24 cellular contexts compared by ENCODE assay signal in the genomic region with DNA sequence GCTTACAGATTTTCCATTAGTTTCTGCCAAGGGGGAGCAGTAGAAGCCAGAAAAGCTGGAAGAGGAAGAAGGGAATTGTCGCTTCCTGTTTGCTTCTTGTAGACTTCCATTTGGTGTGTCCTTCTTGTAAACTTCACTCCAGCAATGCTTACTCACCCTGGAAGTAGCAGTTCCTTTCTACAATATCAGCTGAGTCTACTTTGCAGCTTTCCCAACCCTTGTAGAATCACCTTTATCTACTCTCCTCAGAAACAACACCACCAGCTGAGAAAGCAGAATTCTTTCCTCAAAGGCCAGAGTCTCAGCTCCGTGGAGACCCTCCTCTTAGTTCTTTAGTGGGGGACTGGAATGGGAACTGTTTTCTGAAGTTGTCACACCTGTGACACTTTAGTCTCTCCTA.
"Had no signal": no experiment of that assay in that cellular context is flagged by ENCODE, and none has a peak within 500 bp of the region (broad histone marks: within the 10 kb centered on the region; RNA-seq: fewer than 3 reads in every experiment).

No MANE protein-coding gene starts in this region.

- H3K36me3 ChIP-seq: gastrocnemius medialis, right atrium auricular region, transverse colon had no signal

- H3K9me3 ChIP-seq: gastrocnemius medialis, right atrium auricular region, testis, transverse colon had no signal

- H3K27me3 ChIP-seq: gastrocnemius medialis, right atrium auricular region, testis, transverse colon had no signal

- H3K4me1 ChIP-seq: gastrocnemius medialis, right atrium auricular region, testis, transverse colon had no signal

- H3K4me1 Mint-ChIP-seq: activated CD4-positive, alpha-beta memory T cell treated with anti-CD3 and anti-CD28 coated beads, Interleukin-2, amount 10 ng/mL, durations not matched to agents 7 days and 5 days; activated CD4-positive, alpha-beta T cell treated with anti-CD3 and anti-CD28 coated beads, Interleukin-2, amount 10 ng/mL, durations not matched to agents 24 days and 14 days; activated T-helper 17 cell treated with anti-CD3 and anti-CD28 coated beads, Interleukin-2, amount 50 U/mL, for 72 hours; nephron progenitor cell; T-cell had no signal

- H3K27ac ChIP-seq: gastrocnemius medialis, right atrium auricular region, testis, transverse colon had no signal

- H3K27ac Mint-ChIP-seq: activated CD4-positive, alpha-beta memory T cell treated with anti-CD3 and anti-CD28 coated beads, Interleukin-2, amount 10 ng/mL, durations not matched to agents 7 days and 5 days; activated CD4-positive, alpha-beta T cell treated with anti-CD3 and anti-CD28 coated beads, Interleukin-2, amount 10 ng/mL, durations not matched to agents 24 days and 14 days; activated T-helper 17 cell treated with anti-CD3 and anti-CD28 coated beads, Interleukin-2, amount 50 U/mL, for 72 hours; nephron progenitor cell; T-cell; T-helper 2 cell treated with Interferon-gamma antibody and Interleukin-4, amounts not matched to agents 5 μg/mL and 100 μg/mL, for 36 hours had no signal

- H3K27me3 Mint-ChIP-seq: activated CD4-positive, alpha-beta memory T cell treated with anti-CD3 and anti-CD28 coated beads, Interleukin-2, amount 10 ng/mL, durations not matched to agents 7 days and 5 days; activated CD4-positive, alpha-beta T cell treated with anti-CD3 and anti-CD28 coated beads, Interleukin-2, amount 10 ng/mL, durations not matched to agents 24 days and 14 days; activated T-helper 17 cell treated with anti-CD3 and anti-CD28 coated beads, Interleukin-2, amount 50 U/mL, for 72 hours; T-cell had no signal

- H3K36me3 Mint-ChIP-seq: T-cell had no signal

- H3K4me3 Mint-ChIP-seq: activated CD4-positive, alpha-beta memory T cell treated with anti-CD3 and anti-CD28 coated beads, Interleukin-2, amount 10 ng/mL, durations not matched to agents 7 days and 5 days; activated CD4-positive, alpha-beta T cell treated with anti-CD3 and anti-CD28 coated beads, Interleukin-2, amount 10 ng/mL, durations not matched to agents 24 days and 14 days; activated T-cell treated with anti-CD3 and anti-CD28 coated beads, Interleukin-2, amount 50 U/mL, for 4 hours; activated T-helper 17 cell treated with anti-CD3 and anti-CD28 coated beads, Interleukin-2, amount 50 U/mL, for 72 hours; nephron progenitor cell; T-cell; T-helper 2 cell treated with Interferon-gamma antibody and Interleukin-4, amounts not matched to agents 5 μg/mL and 100 μg/mL, for 36 hours had no signal

- DNase-seq: activated CD4-positive, alpha-beta memory T cell treated with anti-CD3 and anti-CD28 coated beads, Interleukin-2, amount 10 ng/mL, durations not matched to agents 7 days and 5 days; activated CD4-positive, alpha-beta T cell treated with anti-CD3 and anti-CD28 coated beads, Interleukin-2, amount 10 ng/mL, durations not matched to agents 24 days and 14 days; activated CD4-positive, CD25-positive, alpha-beta regulatory T cell treated with anti-CD3 and anti-CD28 coated beads, Interleukin-2, amount 50 U/mL, for 72 hours; activated CD8-positive, alpha-beta memory T cell treated with anti-CD3 and anti-CD28 coated beads, Interleukin-2, amount 50 U/mL, for 48 hours; activated gamma-delta T cell treated with Interleukin-2 at 50 U/mL for 16 hours; activated naive CD4-positive, alpha-beta T cell treated with anti-CD3 and anti-CD28 coated beads, Interleukin-2, amount 50 U/mL, for 16 hours; activated T-cell treated with anti-CD3 and anti-CD28 coated beads, Interleukin-2, amount 50 U/mL, for 4 hours; amniotic stem cell; caudate nucleus; dermis blood vessel endothelial cell; effector CD4-positive, alpha-beta T cell; gastrocnemius medialis; glutamatergic neuron; left cardiac atrium; left ventricle myocardium superior; nephron progenitor cell; nucleus accumbens; stimulated activated naive CD8-positive, alpha-beta T cell treated with anti-CD3 and anti-CD28 coated beads, Interleukin-15, Interleukin-2, amounts not matched to agents 100 U/mL and 50 U/mL, for 24 hours; T-cell; testis; transverse colon had no signal

- H3K4me3 ChIP-seq: gastrocnemius medialis, right atrium auricular region, testis, transverse colon had no signal
